ENCODE assay signal across 17 cellular contexts in the genomic region with DNA sequence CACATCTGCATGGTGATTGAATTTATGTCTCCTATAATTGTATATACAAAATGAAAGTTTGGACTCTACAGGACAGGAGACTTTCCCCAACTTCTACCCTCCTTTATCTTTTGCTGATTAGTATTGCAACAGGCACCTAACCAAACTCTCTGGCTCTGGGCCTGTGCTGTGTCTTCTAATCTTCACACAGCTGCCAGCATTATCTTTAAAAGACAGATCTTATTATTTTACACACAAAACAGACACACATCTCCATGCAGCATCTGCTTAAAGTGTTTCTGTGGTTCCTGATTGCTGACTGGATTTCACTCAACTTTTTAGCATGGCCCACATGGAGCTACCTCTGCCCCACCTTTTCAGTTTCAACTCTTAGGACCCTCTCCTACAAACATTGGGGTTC.
"Had no signal": no experiment of that assay in that cellular context is flagged by ENCODE, and none has a peak within 500 bp of the region (broad histone marks: within the 10 kb centered on the region; RNA-seq: fewer than 3 reads in every experiment).

No MANE protein-coding gene starts in this region.

- DNase-seq: colonic mucosa; dermis blood vessel endothelial cell; endodermal cell; gastrocnemius medialis; heart right ventricle; mammary epithelial cell; natural killer cell; ovary; right cardiac atrium; small intestine; stimulated activated CD4-positive, alpha-beta T cell treated with anti-CD3 and anti-CD28 coated beads, Interleukin-12 subunit alpha, Interleukin-12 subunit beta, amount 100 ng/mL, for 4 hours; stimulated activated naive CD4-positive, alpha-beta T cell; stomach; substantia nigra; transverse colon had no signal

- H3K27me3 ChIP-seq: colonic mucosa, gastrocnemius medialis, ovary, stomach, transverse colon had no signal

- H3K4me1 ChIP-seq: colonic mucosa, gastrocnemius medialis, stomach, transverse colon had no signal

- ATAC-seq: gastrocnemius medialis, heart right ventricle, left lobe of liver, natural killer cell, right cardiac atrium had no signal

- H3K36me3 ChIP-seq: colonic mucosa, gastrocnemius medialis, heart right ventricle, ovary, stomach, thoracic aorta, transverse colon had no signal

- H3K27ac ChIP-seq: colonic mucosa, gastrocnemius medialis, heart right ventricle, ovary, stomach, thoracic aorta, transverse colon had no signal

- H3K9me3 ChIP-seq: colonic mucosa, gastrocnemius medialis, heart right ventricle, ovary, stomach, thoracic aorta, transverse colon had no signal

- H3K4me3 ChIP-seq: colonic mucosa, gastrocnemius medialis, heart right ventricle, ovary, stomach, thoracic aorta, transverse colon had no signal
